In genomic region chr9:114123031-114123977, GRCh38 we compare ENCODE assay signal across 1 cellular context.
TF ChIP-seq lines count a peak whose summit lies in the region.

No MANE protein-coding gene starts in this region.

TF ChIP-seq in HepG2, 621 proteins besides CTCF, POLR2A, EP300 and RAD21 (continued from another document and continues in another):
- TF ChIP-seq ZNF646 (CRISPR knock-in tag; IDR thresholded peaks at IDR 0.05) (no peak), ZZZ3 (CRISPR knock-in tag; IDR thresholded peaks at IDR 0.05; ENCODE audit: borderline replicate concordance) (no peak), ZNF792 (CRISPR knock-in tag; IDR thresholded peaks at IDR 0.05) (no peak), NFE2 (CRISPR knock-in tag; IDR thresholded peaks at IDR 0.05) (no peak), EED (CRISPR knock-in tag; IDR thresholded peaks at IDR 0.05) (no peak), MEF2D (CRISPR knock-in tag; IDR thresholded peaks at IDR 0.05) (no peak), ZNF460 (CRISPR knock-in tag; IDR thresholded peaks at IDR 0.05; ENCODE audit: borderline replicate concordance) (no peak), ZNF564 (CRISPR knock-in tag; IDR thresholded peaks at IDR 0.05) (no peak), GRHL1 (CRISPR knock-in tag; conservative IDR thresholded peaks at IDR 0.05) (no peak), NFKB2 (CRISPR knock-in tag; IDR thresholded peaks at IDR 0.05; ENCODE audit: borderline replicate concordance) (no peak), KAT7 (CRISPR knock-in tag; IDR thresholded peaks at IDR 0.05; ENCODE audit: borderline replicate concordance) (peak; percentile 32; the same call in 1 of the 2 replicates), ZNF562 (CRISPR knock-in tag; IDR thresholded peaks at IDR 0.05; ENCODE audit: borderline replicate concordance) (no peak), ZNF781 (CRISPR knock-in tag; IDR thresholded peaks at IDR 0.05; ENCODE audit: borderline replicate concordance, not compliant biosample characterization) (no peak), HDAC6 (IDR thresholded peaks at IDR 0.05; ENCODE audit: low read depth, low read length) (no peak), THAP7 (CRISPR knock-in tag; IDR thresholded peaks at IDR 0.05) (no peak), MED1 (CRISPR knock-in tag; IDR thresholded peaks at IDR 0.05) (peak; percentile 88), ZNF180 (CRISPR knock-in tag; IDR thresholded peaks at IDR 0.05; ENCODE audit: borderline replicate concordance, low read depth) (no peak), ADNP (CRISPR knock-in tag; IDR thresholded peaks at IDR 0.05) (peak; percentile 76; the same call in 1 of the 2 replicates), DZIP1 (CRISPR knock-in tag; IDR thresholded peaks at IDR 0.05) (no peak), MIXL1 (CRISPR knock-in tag; IDR thresholded peaks at IDR 0.05) (no peak), IRF1 (CRISPR knock-in tag; IDR thresholded peaks at IDR 0.05; ENCODE audit: low read depth) (no peak), ZMAT5 (CRISPR knock-in tag; IDR thresholded peaks at IDR 0.05; ENCODE audit: borderline replicate concordance, low read depth) (no peak), SIN3A (IDR thresholded peaks at IDR 0.05; ENCODE audit: borderline replicate concordance, low read depth, low read length) (no peak), KDM6A (CRISPR knock-in tag; IDR thresholded peaks at IDR 0.05; ENCODE audit: low read depth) (no peak), ARNT2 (CRISPR knock-in tag; IDR thresholded peaks at IDR 0.05; ENCODE audit: low read depth) (no peak), ZNF800 (CRISPR knock-in tag; IDR thresholded peaks at IDR 0.05) (no peak), REXO4 (CRISPR knock-in tag; IDR thresholded peaks at IDR 0.05; ENCODE audit: borderline replicate concordance) (no peak), ERF (CRISPR knock-in tag; IDR thresholded peaks at IDR 0.05) (no peak), ZNF337 (CRISPR knock-in tag; IDR thresholded peaks at IDR 0.05; ENCODE audit: borderline replicate concordance, low read depth) (no peak), FOXP1 (IDR thresholded peaks at IDR 0.05) (no peak), FOXP1 (CRISPR knock-in tag; IDR thresholded peaks at IDR 0.05) (no peak), THAP8 (CRISPR knock-in tag; IDR thresholded peaks at IDR 0.05; ENCODE audit: borderline replicate concordance) (no peak), NFIB (CRISPR knock-in tag; IDR thresholded peaks at IDR 0.05; ENCODE audit: borderline replicate concordance) (no peak), NR0B2 (CRISPR knock-in tag; IDR thresholded peaks at IDR 0.05) (no peak), NONO (IDR thresholded peaks at IDR 0.05) (no peak), NONO (CRISPR knock-in tag; conservative IDR thresholded peaks at IDR 0.05) (no peak), ZHX2 (IDR thresholded peaks at IDR 0.05; ENCODE audit: low read depth) (no peak), ZHX2 (CRISPR knock-in tag; IDR thresholded peaks at IDR 0.05; ENCODE audit: borderline replicate concordance) (no peak)
